Comparison of ENCODE assay signal across 2 cellular contexts in the genomic region with DNA sequence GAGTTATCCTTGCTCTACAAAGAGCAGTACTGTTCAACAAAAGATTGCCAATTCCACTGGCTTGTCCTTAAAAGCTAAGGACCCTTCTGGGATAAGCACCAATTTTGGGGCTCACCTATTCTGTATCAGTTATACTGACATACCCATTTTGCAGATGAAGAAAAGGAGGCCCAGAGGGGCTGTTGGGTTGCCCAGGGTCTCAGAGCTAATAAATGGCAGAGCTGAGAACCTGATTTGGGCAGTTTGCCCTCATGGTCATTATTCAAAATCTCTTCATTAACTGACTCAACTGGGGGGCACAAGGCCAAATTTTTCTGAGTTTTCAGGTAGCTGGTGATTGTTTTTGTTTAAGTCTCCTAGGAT.
A peak's percentile ranks its signal among the peaks of the same experiment; 100 is the strongest.
TF ChIP-seq lines count a peak whose summit lies in the region.

No MANE protein-coding gene starts in this region.

TF ChIP-seq in HepG2, 621 proteins besides CTCF, POLR2A, EP300 and RAD21:
- TF ChIP-seq ZNF629 (CRISPR knock-in tag; conservative IDR thresholded peaks at IDR 0.05), result peak; percentile 42; the same call in 1 of the 2 replicates
- no peak for TF ChIP-seq THAP11 (CRISPR knock-in tag; IDR thresholded peaks at IDR 0.05)

TF ChIP-seq in endothelial cell of umbilical vein, 7 proteins besides CTCF, POLR2A, EP300 and RAD21:
- TF ChIP-seq GATA2 (IDR thresholded peaks at IDR 0.05; ENCODE audit: insufficient read depth, insufficient read length, low read depth, low read length) (no peak), FOS (IDR thresholded peaks at IDR 0.05; ENCODE audit: borderline replicate concordance, insufficient read depth, low read length) (no peak), MYC (IDR thresholded peaks at IDR 0.05; ENCODE audit: low read depth, low read length) (no peak), JUN (IDR thresholded peaks at IDR 0.05; ENCODE audit: borderline replicate concordance, insufficient read depth, insufficient read length, low read depth) (no peak)
